Comparison of ENCODE assay signal across 14 cellular contexts in the genomic region with DNA sequence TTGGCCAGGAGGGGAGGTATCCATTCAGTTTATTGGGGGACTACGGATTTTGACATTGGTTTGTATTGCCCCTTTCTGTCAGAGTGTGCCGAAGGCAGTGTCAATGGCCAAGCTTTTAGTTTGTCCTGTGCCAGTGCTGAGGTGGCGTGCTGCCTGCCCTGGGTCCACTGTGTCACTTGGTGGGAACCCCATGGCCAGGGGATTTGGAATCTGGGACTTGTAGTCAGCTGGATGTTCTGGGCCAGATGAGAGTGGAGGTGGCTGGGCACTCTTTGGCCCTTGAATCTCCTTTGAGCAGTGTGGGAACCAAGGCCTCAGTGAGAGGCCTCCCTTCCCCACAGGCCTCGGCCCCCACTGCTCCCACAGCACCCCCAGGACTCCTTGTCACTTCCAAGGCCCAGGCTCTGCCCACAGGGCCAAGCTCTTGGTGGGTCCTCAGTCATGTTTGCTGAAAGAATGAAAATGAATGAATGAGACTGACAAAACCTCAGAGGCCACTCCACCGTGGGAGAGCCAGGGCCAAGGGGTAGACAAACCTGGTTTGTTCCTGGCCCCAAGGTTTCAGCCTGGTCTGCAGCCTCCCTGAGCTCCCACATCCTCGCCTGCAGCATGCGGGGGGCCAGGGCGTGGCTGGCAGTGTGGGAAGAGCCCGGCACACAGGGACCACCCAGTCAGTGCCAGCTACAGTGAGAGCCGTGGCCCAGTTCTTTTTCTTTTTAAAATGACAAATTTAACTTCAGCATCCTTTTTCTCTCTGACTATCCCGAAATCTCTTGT.
DNase-seq lines count a peak whose midpoint lies in the region; ATAC-seq and TF ChIP-seq lines count a peak whose summit lies in the region.
"Had no signal": no experiment of that assay in that cellular context is flagged by ENCODE, and none has a peak within 500 bp of the region (broad histone marks: within the 10 kb centered on the region; RNA-seq: fewer than 3 reads in every experiment).

No MANE protein-coding gene starts in this region.

- H3K36me3 Mint-ChIP-seq in activated CD4-positive, alpha-beta memory T cell treated with anti-CD3 and anti-CD28 coated beads, Interleukin-2, amount 10 ng/mL, durations not matched to agents 7 days and 5 days (ENCODE audit: low read depth), result no peaks in the 10 kb centered on the region
- no peaks in the 10 kb centered on the region for H3K36me3 Mint-ChIP-seq in activated CD4-positive, alpha-beta memory T cell treated with anti-CD3 and anti-CD28 coated beads for 36 hours
- no peaks in the 10 kb centered on the region for H3K36me3 Mint-ChIP-seq in natural killer cell treated with Interleukin-12 subunit alpha and Interleukin-12 subunit beta and Interleukin-15 and Interleukin-18, amount 100 ng/mL, for 72 hours
- H3K36me3 Mint-ChIP-seq in glutamatergic neuron (ENCODE audit: unreplicated experiment), result peaks cover under 1% of the 10 kb centered on the region

- POLR2A ChIA-PET in activated CD4-positive, alpha-beta memory T cell treated with anti-CD3 and anti-CD28 coated beads, Interleukin-2, amount 10 ng/mL, durations not matched to agents 7 days and 5 days (lab: Charles Lee), result no interaction called here
- POLR2A ChIA-PET in activated CD4-positive, alpha-beta memory T cell treated with anti-CD3 and anti-CD28 coated beads for 36 hours (lab: Charles Lee), result no interaction called here

- H3K27ac Mint-ChIP-seq in activated CD4-positive, alpha-beta memory T cell treated with anti-CD3 and anti-CD28 coated beads, Interleukin-2, amount 10 ng/mL, durations not matched to agents 7 days and 5 days, result no peak overlapping the region
- no peak overlapping the region for H3K27ac Mint-ChIP-seq in activated CD4-positive, alpha-beta memory T cell treated with anti-CD3 and anti-CD28 coated beads for 36 hours
- no peak overlapping the region for H3K27ac Mint-ChIP-seq in natural killer cell treated with Interleukin-12 subunit alpha and Interleukin-12 subunit beta and Interleukin-15 and Interleukin-18, amount 100 ng/mL, for 72 hours
- no peak overlapping the region for H3K27ac Mint-ChIP-seq in glutamatergic neuron (ENCODE audit: unreplicated experiment)

- peak; percentile 1 for DNase-seq in activated CD4-positive, alpha-beta memory T cell treated with anti-CD3 and anti-CD28 coated beads, Interleukin-2, amount 10 ng/mL, durations not matched to agents 7 days and 5 days
- no peak for DNase-seq in activated CD4-positive, alpha-beta memory T cell treated with anti-CD3 and anti-CD28 coated beads for 36 hours
- DNase-seq in activated CD8-positive, alpha-beta memory T cell treated with anti-CD3 and anti-CD28 coated beads, Interleukin-2, amount 50 U/mL, for 48 hours, result peak; percentile 8
- DNase-seq in natural killer cell treated with Interleukin-12 subunit alpha and Interleukin-12 subunit beta and Interleukin-15 and Interleukin-18, amount 100 ng/mL, for 72 hours (ENCODE audit: low spot score), result peak; percentile 56
- peak; percentile 7 for DNase-seq in stimulated activated CD8-positive, alpha-beta memory T cell treated with anti-CD3 and anti-CD28 coated beads, Interleukin-4, amount 100 ng/mL, for 48 hours
- DNase-seq in glutamatergic neuron (no peak), 8988T (no peak)
- DNase-seq: DMS79 treated with DMSO at 0.1 percent for 48 hours, KG1, NCI-H1436, NCI-H2029 treated with DMSO at 0.1 percent for 48 hours, NCI-H510A, NCI-H774 had no signal

- no peak for TF ChIP-seq CTCF in glutamatergic neuron (IDR thresholded peaks at IDR 0.05; ENCODE audit: partially characterized antibody, unreplicated experiment)

- peaks cover 12% of the 10 kb centered on the region for H3K27me3 Mint-ChIP-seq in activated CD4-positive, alpha-beta memory T cell treated with anti-CD3 and anti-CD28 coated beads, Interleukin-2, amount 10 ng/mL, durations not matched to agents 7 days and 5 days
- peaks cover 16% of the 10 kb centered on the region for H3K27me3 Mint-ChIP-seq in activated CD4-positive, alpha-beta memory T cell treated with anti-CD3 and anti-CD28 coated beads for 36 hours
- peaks cover 20 to 32% of the 10 kb centered on the region in 2 donors for H3K27me3 Mint-ChIP-seq in natural killer cell treated with Interleukin-12 subunit alpha and Interleukin-12 subunit beta and Interleukin-15 and Interleukin-18, amount 100 ng/mL, for 72 hours
- peaks cover 3% of the 10 kb centered on the region for H3K27me3 Mint-ChIP-seq in glutamatergic neuron (ENCODE audit: unreplicated experiment)

- H3K9me3 Mint-ChIP-seq in activated CD4-positive, alpha-beta memory T cell treated with anti-CD3 and anti-CD28 coated beads, Interleukin-2, amount 10 ng/mL, durations not matched to agents 7 days and 5 days, result no peaks in the 10 kb centered on the region
- no peaks in the 10 kb centered on the region for H3K9me3 Mint-ChIP-seq in activated CD4-positive, alpha-beta memory T cell treated with anti-CD3 and anti-CD28 coated beads for 36 hours
- H3K9me3 Mint-ChIP-seq in natural killer cell treated with Interleukin-12 subunit alpha and Interleukin-12 subunit beta and Interleukin-15 and Interleukin-18, amount 100 ng/mL, for 72 hours, result no peaks in the 10 kb centered on the region
- H3K9me3 Mint-ChIP-seq in glutamatergic neuron (ENCODE audit: unreplicated experiment), result peaks cover 2% of the 10 kb centered on the region

- no peaks in the 10 kb centered on the region for H3K4me1 Mint-ChIP-seq in activated CD4-positive, alpha-beta memory T cell treated with anti-CD3 and anti-CD28 coated beads, Interleukin-2, amount 10 ng/mL, durations not matched to agents 7 days and 5 days
- H3K4me1 Mint-ChIP-seq in activated CD4-positive, alpha-beta memory T cell treated with anti-CD3 and anti-CD28 coated beads for 36 hours (ENCODE audit: low read depth), result no peaks in the 10 kb centered on the region
- H3K4me1 Mint-ChIP-seq in natural killer cell treated with Interleukin-12 subunit alpha and Interleukin-12 subunit beta and Interleukin-15 and Interleukin-18, amount 100 ng/mL, for 72 hours (ENCODE audit: low read depth in 2 of 2), result no peaks in the 10 kb centered on the region
- H3K4me1 Mint-ChIP-seq in glutamatergic neuron (ENCODE audit: low read depth, unreplicated experiment), result no peaks in the 10 kb centered on the region

- ATAC-seq in natural killer cell treated with Interleukin-12 subunit alpha and Interleukin-12 subunit beta and Interleukin-15 and Interleukin-18, amount 100 ng/mL, for 72 hours, result peak in 1 of 2 donors; percentile 22
- no peak for ATAC-seq in GM18907 (IDR thresholded peaks at IDR 0.05; ENCODE audit: unreplicated experiment)

- intact Hi-C loops in activated CD4-positive, alpha-beta memory T cell treated with anti-CD3 and anti-CD28 coated beads for 36 hours (cut with micrococcal nuclease), result no loop called here

- no peak overlapping the region for H3K4me3 Mint-ChIP-seq in activated CD4-positive, alpha-beta memory T cell treated with anti-CD3 and anti-CD28 coated beads, Interleukin-2, amount 10 ng/mL, durations not matched to agents 7 days and 5 days
- H3K4me3 Mint-ChIP-seq in activated CD4-positive, alpha-beta memory T cell treated with anti-CD3 and anti-CD28 coated beads for 36 hours, result no peak overlapping the region
- no peak overlapping the region for H3K4me3 Mint-ChIP-seq in natural killer cell treated with Interleukin-12 subunit alpha and Interleukin-12 subunit beta and Interleukin-15 and Interleukin-18, amount 100 ng/mL, for 72 hours
- H3K4me3 Mint-ChIP-seq in glutamatergic neuron (ENCODE audit: unreplicated experiment), result no peak overlapping the region

- CTCF ChIA-PET in activated CD4-positive, alpha-beta memory T cell treated with anti-CD3 and anti-CD28 coated beads, Interleukin-2, amount 10 ng/mL, durations not matched to agents 7 days and 5 days (lab: Charles Lee), result no interaction called here
- CTCF ChIA-PET in activated CD4-positive, alpha-beta memory T cell treated with anti-CD3 and anti-CD28 coated beads for 36 hours (lab: Charles Lee), result no interaction called here

Comparison
In these comparisons a context has a peak if more than half of its experiments do, and no peak if none do; other contexts are left out.
1. DNase-seq: peak in activated CD4-positive, alpha-beta memory T cell treated with anti-CD3 and anti-CD28 coated beads, Interleukin-2, amount 10 ng/mL, durations not matched to agents 7 days and 5 days (single experiment), activated CD8-positive, alpha-beta memory T cell treated with anti-CD3 and anti-CD28 coated beads, Interleukin-2, amount 50 U/mL, for 48 hours (single experiment), natural killer cell treated with Interleukin-12 subunit alpha and Interleukin-12 subunit beta and Interleukin-15 and Interleukin-18, amount 100 ng/mL, for 72 hours (single experiment) and stimulated activated CD8-positive, alpha-beta memory T cell treated with anti-CD3 and anti-CD28 coated beads, Interleukin-4, amount 100 ng/mL, for 48 hours (single experiment); none in activated CD4-positive, alpha-beta memory T cell treated with anti-CD3 and anti-CD28 coated beads for 36 hours (single experiment), glutamatergic neuron (single experiment) and 8988T (single experiment).